In the genomic region with DNA sequence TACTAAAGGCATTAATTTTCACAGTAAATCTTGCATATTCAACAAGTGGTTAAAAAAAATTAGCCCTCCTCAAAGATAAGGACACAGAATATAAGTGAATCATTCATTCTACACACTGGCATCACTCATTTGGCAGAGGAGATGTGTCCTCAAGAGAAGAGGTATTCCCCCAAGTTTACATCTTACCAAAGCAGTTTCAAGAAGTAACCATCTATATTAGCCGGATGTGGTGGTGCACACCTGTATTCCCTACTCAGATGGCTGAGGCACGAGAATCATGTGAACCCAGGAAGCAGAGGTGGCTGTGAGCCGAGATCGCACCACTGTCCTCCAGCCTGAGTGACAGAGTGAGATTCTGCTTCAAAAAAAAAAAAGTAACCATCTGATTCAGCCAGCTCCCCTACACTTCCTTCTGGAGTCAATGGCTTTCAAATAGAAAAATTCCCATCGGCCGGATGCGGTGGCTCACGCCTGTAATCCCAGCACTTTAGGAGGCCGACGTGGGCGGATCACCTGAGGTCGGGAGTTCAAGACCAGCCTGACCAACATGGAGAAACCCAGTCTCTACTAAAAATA, we compare ENCODE assay signal across 10 cellular contexts. TPM values are rescaled to one million over a fixed set of nuclear protein-coding genes. Genes with fewer than 3 reads are reported as not detected.
DNase-seq lines count a peak whose midpoint lies in the region; ATAC-seq and TF ChIP-seq lines count a peak whose summit lies in the region.
"Had no signal": no experiment of that assay in that cellular context is flagged by ENCODE, and none has a peak within 500 bp of the region (broad histone marks: within the 10 kb centered on the region; RNA-seq: fewer than 3 reads in every experiment).

No MANE protein-coding gene starts in this region.

- H3K23ac ChIP-seq in mesenchymal stem cell (ENCODE audit: low read length in 2 of 2): no peak overlapping the region

- no peak overlapping the region for H2BK120ac ChIP-seq in mesenchymal stem cell (ENCODE audit: low read depth, low read length)

- peak overlapping the region; percentile 33 for H3K9ac ChIP-seq in mesenchymal stem cell (ENCODE audit: low read length)

- H3K4me3 ChIP-seq in mesenchymal stem cell (ENCODE audit: insufficient read depth in 1 of 2, low read depth in 1 of 2, low read length in 2 of 2): no peak overlapping the region
- H3K4me3 ChIP-seq in suprapubic skin: no peak overlapping the region
- H3K4me3 ChIP-seq: MG63 had no signal

- H4K8ac ChIP-seq in mesenchymal stem cell (ENCODE audit: low read length): no peak overlapping the region

- no peaks in the 10 kb centered on the region for H3K27me3 ChIP-seq in mesenchymal stem cell (ENCODE audit: control insufficient read depth in 1 of 2, insufficient read depth in 1 of 2, low read length in 2 of 2)
- no peaks in the 10 kb centered on the region for H3K27me3 ChIP-seq in suprapubic skin
- H3K27me3 ChIP-seq: MG63 had no signal

- H3K9me3 ChIP-seq in mesenchymal stem cell (ENCODE audit: control insufficient read depth, low read length) (no peaks in the 10 kb centered on the region), suprapubic skin (no peaks in the 10 kb centered on the region)
- H3K9me3 ChIP-seq: MG63 had no signal

- H3K36me3 ChIP-seq in mesenchymal stem cell (ENCODE audit: control insufficient read depth in 1 of 2, insufficient read depth in 2 of 2, low read depth in 1 of 2, low read length in 2 of 2): no peaks in the 10 kb centered on the region
- H3K36me3 ChIP-seq in suprapubic skin: peaks cover 3% of the 10 kb centered on the region
- H3K36me3 ChIP-seq: MG63 had no signal

- H2AFZ ChIP-seq in mesenchymal stem cell (ENCODE audit: low read depth, low read length): no peak overlapping the region

- DNase-seq in mesenchymal stem cell (no peak), cerebellum (ENCODE audit: low spot score) (no peak), suprapubic skin (ENCODE audit: low spot score in 2 of 2) (no peak), NCI-H2081 (lab: John Stamatoyannopoulos, UW) (no peak), NCI-H1092 (lab: John Stamatoyannopoulos, UW) (no peak)
- DNase-seq: MG63; stimulated activated CD4-positive, alpha-beta T cell treated with anti-CD3 and anti-CD28 coated beads, Interleukin-15, amount 100 ng/mL, for 24 hours had no signal

- no peak overlapping the region for H3K18ac ChIP-seq in mesenchymal stem cell (ENCODE audit: low read depth in 1 of 2, low read length in 2 of 2)

- TF ChIP-seq CTCF in suprapubic skin (IDR thresholded peaks at IDR 0.05): no peak

- no peak for TF ChIP-seq EP300 in suprapubic skin (IDR thresholded peaks at IDR 0.05)

- H3K14ac ChIP-seq in mesenchymal stem cell (ENCODE audit: low read length in 2 of 2): no peak overlapping the region

- ATAC-seq in GM18511 (IDR thresholded peaks at IDR 0.05; ENCODE audit: unreplicated experiment) (peak; percentile 62), GM21576 (IDR thresholded peaks at IDR 0.05; ENCODE audit: unreplicated experiment) (peak; percentile 55), HG03520 (IDR thresholded peaks at IDR 0.05; ENCODE audit: unreplicated experiment) (peak; percentile 54)

- H3K4me2 ChIP-seq in mesenchymal stem cell (ENCODE audit: low read length, poor library complexity, severe bottlenecking): no peak overlapping the region

- no peaks in the 10 kb centered on the region for H3K79me1 ChIP-seq in mesenchymal stem cell (replicated peaks; ENCODE audit: low read length, poor library complexity, severe bottlenecking)

- H3K27ac ChIP-seq in mesenchymal stem cell (ENCODE audit: low read length, poor library complexity, severe bottlenecking) (no peak overlapping the region), suprapubic skin (no peak overlapping the region)

- H2BK12ac ChIP-seq in mesenchymal stem cell (ENCODE audit: low read length in 2 of 2): no peak overlapping the region

- H3K4ac ChIP-seq in mesenchymal stem cell (ENCODE audit: low read depth in 1 of 2, low read length in 2 of 2): no peak overlapping the region

- no peak overlapping the region for H2BK15ac ChIP-seq in mesenchymal stem cell (ENCODE audit: low read depth, poor library complexity, severe bottlenecking)

- peaks cover 4% of the 10 kb centered on the region for H3K4me1 ChIP-seq in mesenchymal stem cell (ENCODE audit: control insufficient read depth, insufficient read depth, low read depth, low read length)
- H3K4me1 ChIP-seq in suprapubic skin: peaks cover 43% of the 10 kb centered on the region

- H2AK5ac ChIP-seq in mesenchymal stem cell (ENCODE audit: low read length, severe bottlenecking): no peak overlapping the region

- no peak overlapping the region for H4K91ac ChIP-seq in mesenchymal stem cell (ENCODE audit: low read length)

- no peak for TF ChIP-seq POLR2A in suprapubic skin (IDR thresholded peaks at IDR 0.05)

- H2BK5ac ChIP-seq in mesenchymal stem cell (ENCODE audit: low read depth, low read length, poor library complexity, severe bottlenecking): no peak overlapping the region

- WGBS in mesenchymal stem cell: over 99% methylated on average over 10 of the region's 12 CpGs
- 93% methylated on average over 12 of the region's 12 CpGs for WGBS in suprapubic skin

RNA-seq across cellular contexts. Expression of a gene that starts 15.4 kb away (rescaled TPM):
- 43.4 TPM for polyA plus RNA-seq in mesenchymal stem cell (2013, experiment 1 of 2)
- 42.6 TPM for polyA plus RNA-seq in mesenchymal stem cell (2013, experiment 2 of 2)
- total RNA-seq in cerebellum (139 TPM), suprapubic skin (100 to 1,000 TPM in 3 of 4 donors, 10 to 100 TPM in 1; 96.3 to 155 (median 123) TPM)
